ENCODE assay signal across 15 cellular contexts in the genomic region with DNA sequence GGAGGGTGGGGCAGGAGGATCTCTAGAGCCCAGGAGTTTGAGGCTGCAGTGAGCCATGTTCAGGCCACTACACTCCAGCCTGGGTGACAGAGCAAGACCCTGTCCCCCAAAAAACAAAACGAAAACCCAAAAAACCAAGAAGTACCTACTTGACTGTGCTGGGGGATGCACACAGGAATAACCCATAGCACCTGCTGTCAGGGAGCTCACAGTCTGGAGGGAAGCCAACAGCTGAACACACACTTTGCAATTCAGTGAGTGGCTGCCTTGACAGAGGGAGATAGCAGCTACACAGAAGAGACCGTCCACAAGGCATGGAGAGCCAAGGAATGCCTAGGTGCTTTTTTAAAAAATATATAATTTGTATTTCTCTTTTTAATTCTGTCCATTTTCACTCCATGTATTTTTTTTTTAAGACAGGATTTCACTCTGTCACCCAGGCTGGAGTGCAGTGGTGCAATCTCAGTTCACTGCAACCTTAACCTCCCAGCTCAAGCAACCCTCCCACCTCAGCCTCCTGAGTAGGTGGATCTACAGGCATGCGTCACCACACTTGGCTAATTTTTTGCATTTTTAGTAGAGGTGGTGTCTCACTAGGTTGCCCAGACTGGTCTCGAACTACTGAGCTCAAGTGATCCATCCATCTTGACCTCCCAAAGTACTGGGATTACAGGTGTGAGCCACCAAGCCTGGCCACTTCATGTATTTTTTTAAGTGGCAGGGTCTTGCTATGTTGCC.
DNase-seq lines count a peak whose midpoint lies in the region; ATAC-seq lines count a peak whose summit lies in the region.
"Had no signal": no experiment of that assay in that cellular context is flagged by ENCODE, and none has a peak within 500 bp of the region (broad histone marks: within the 10 kb centered on the region; RNA-seq: fewer than 3 reads in every experiment).

No MANE protein-coding gene starts in this region.

- peaks cover 8% of the 10 kb centered on the region for H3K9me3 Mint-ChIP-seq in activated T-helper 2 cell treated with anti-CD3 and anti-CD28 coated beads, Interferon-gamma antibody, Interleukin-2, Interleukin-4, amounts not matched to agents 10 μg/mL and 5 μg/mL and 100 μg/mL, durations not matched to agents 14 hours and 24 hours and 36 hours

- intact Hi-C loops in activated T-helper 2 cell treated with anti-CD3 and anti-CD28 coated beads, Interferon-gamma antibody, Interleukin-2, Interleukin-4, amounts not matched to agents 10 μg/mL and 5 μg/mL and 100 μg/mL, durations not matched to agents 14 hours and 24 hours and 36 hours (cut with micrococcal nuclease): loop anchor here (10.0 kb wide), 1 partner anchor 799 kb away; the partner anchor contains the start of gene MTR

- peak overlapping the region; percentile 57 for H3K27ac Mint-ChIP-seq in activated T-helper 2 cell treated with anti-CD3 and anti-CD28 coated beads, Interferon-gamma antibody, Interleukin-2, Interleukin-4, amounts not matched to agents 10 μg/mL and 5 μg/mL and 100 μg/mL, durations not matched to agents 14 hours and 24 hours and 36 hours
- H3K27ac Mint-ChIP-seq: type B pancreatic cell had no signal

- H3K27me3 Mint-ChIP-seq in activated T-helper 2 cell treated with anti-CD3 and anti-CD28 coated beads, Interferon-gamma antibody, Interleukin-2, Interleukin-4, amounts not matched to agents 10 μg/mL and 5 μg/mL and 100 μg/mL, durations not matched to agents 14 hours and 24 hours and 36 hours (ENCODE audit: low read depth): no peaks in the 10 kb centered on the region
- H3K27me3 Mint-ChIP-seq: type B pancreatic cell had no signal

- no peak overlapping the region for H3K4me3 Mint-ChIP-seq in activated T-helper 2 cell treated with anti-CD3 and anti-CD28 coated beads, Interferon-gamma antibody, Interleukin-2, Interleukin-4, amounts not matched to agents 10 μg/mL and 5 μg/mL and 100 μg/mL, durations not matched to agents 14 hours and 24 hours and 36 hours (ENCODE audit: low read depth)
- H3K4me3 Mint-ChIP-seq: type B pancreatic cell had no signal

- ATAC-seq in GM21723 (IDR thresholded peaks at IDR 0.05; ENCODE audit: unreplicated experiment): peak; percentile 31
- no peak for ATAC-seq in HG02678 (IDR thresholded peaks at IDR 0.05; ENCODE audit: unreplicated experiment)
- ATAC-seq in HG03469 (IDR thresholded peaks at IDR 0.05; ENCODE audit: unreplicated experiment): no peak
- ATAC-seq: gastroesophageal sphincter, PC-3 had no signal

- DNase-seq in NCI-H748 (lab: John Stamatoyannopoulos, UW; ENCODE audit: unreplicated experiment): peak; percentile 10
- no peak for DNase-seq in NCI-H748 treated with DMSO at 0.1 percent for 48 hours (lab: John Stamatoyannopoulos, UW)
- peak; percentile 19 for DNase-seq in NCI-H1694 treated with DMSO at 0.1 percent for 48 hours (lab: John Stamatoyannopoulos, UW)
- no peak for DNase-seq in activated T-helper 2 cell treated with anti-CD3 and anti-CD28 coated beads, Interferon-gamma antibody, Interleukin-2, Interleukin-4, amounts not matched to agents 10 μg/mL and 5 μg/mL and 100 μg/mL, durations not matched to agents 14 hours and 24 hours and 36 hours (ENCODE audit: low spot score)
- DNase-seq in NCI-H1930 (lab: John Stamatoyannopoulos, UW): no peak
- DNase-seq: activated CD8-positive, alpha-beta memory T cell treated with anti-CD3 and anti-CD28 coated beads, Interleukin-2, amount 50 U/mL, for 4 hours; effector CD8-positive, alpha-beta T cell; kidney glomerular epithelial cell; PC-3; spleen had no signal

- H3K4me1 Mint-ChIP-seq in activated T-helper 2 cell treated with anti-CD3 and anti-CD28 coated beads, Interferon-gamma antibody, Interleukin-2, Interleukin-4, amounts not matched to agents 10 μg/mL and 5 μg/mL and 100 μg/mL, durations not matched to agents 14 hours and 24 hours and 36 hours (ENCODE audit: low read depth): peaks cover 35% of the 10 kb centered on the region

- H3K36me3 Mint-ChIP-seq in activated T-helper 2 cell treated with anti-CD3 and anti-CD28 coated beads, Interferon-gamma antibody, Interleukin-2, Interleukin-4, amounts not matched to agents 10 μg/mL and 5 μg/mL and 100 μg/mL, durations not matched to agents 14 hours and 24 hours and 36 hours (ENCODE audit: low read depth): peaks cover 5% of the 10 kb centered on the region

Comparison
In these comparisons a context has a peak if more than half of its experiments do, and no peak if none do; other contexts are left out.
1. DNase-seq: peak in NCI-H748 (single experiment) and NCI-H1694 treated with DMSO at 0.1 percent for 48 hours (single experiment); none in NCI-H748 treated with DMSO at 0.1 percent for 48 hours (single experiment), activated T-helper 2 cell treated with anti-CD3 and anti-CD28 coated beads, Interferon-gamma antibody, Interleukin-2, Interleukin-4, amounts not matched to agents 10 μg/mL and 5 μg/mL and 100 μg/mL, durations not matched to agents 14 hours and 24 hours and 36 hours (single experiment) and NCI-H1930 (0 of 2).